ENCODE assay signal across 8 cellular contexts in genomic region chr11:69442807-69443137, GRCh38. TPM values are rescaled to one million over a fixed set of nuclear protein-coding genes. Genes with fewer than 3 reads are reported as not detected.
A peak's percentile ranks its signal among the peaks of the same experiment; 100 is the strongest.
DNase-seq lines count a peak whose midpoint lies in the region; ATAC-seq and TF ChIP-seq lines count a peak whose summit lies in the region.

No MANE protein-coding gene starts in this region.

- intact Hi-C loops in Caco-2 (cut with micrococcal nuclease; ENCODE audit: unreplicated experiment) (loop anchor here (1.0 to 5.0 kb wide), 2 partner anchors 7 to 215 kb away; no protein-coding TSS in a partner anchor), psoas muscle (cut with DNase I) (loop anchor here in 1 of 2 donors (5.0 to 10.0 kb wide), 2 partner anchors 145 to 338 kb away; no protein-coding TSS in a partner anchor)
- intact Hi-C loops in activated CD4-positive, alpha-beta T cell treated with anti-CD3 and anti-CD28 coated beads, Interleukin-2, amount 10 ng/mL, durations not matched to agents 24 days and 14 days (cut with micrococcal nuclease): loop anchor here (2.0 to 10.0 kb wide), 5 partner anchors 102 to 320 kb away; partner anchors contain the start of gene CCND1

- H3K36me3 ChIP-seq in Caco-2 (ENCODE audit: control insufficient read depth, insufficient read depth, low read length): no peaks in the 10 kb centered on the region
- no peaks in the 10 kb centered on the region for H3K36me3 ChIP-seq in RWPE2 (ENCODE audit: low read depth)
- no peaks in the 10 kb centered on the region for H3K36me3 ChIP-seq in psoas muscle (ENCODE audit: insufficient read depth in 1 of 2, low read depth in 1 of 2)

- CTCF ChIA-PET in Caco-2 (lab: Charles Lee): interaction anchor here (0.7 to 1.5 kb wide), 8 partner anchors 17 to 328 kb away, joined by 3 to 9 read pairs (median 6); no protein-coding TSS in a partner anchor

- no peaks in the 10 kb centered on the region for H3K27me3 Mint-ChIP-seq in Caco-2 (ENCODE audit: insufficient read depth, unreplicated experiment)
- H3K27me3 Mint-ChIP-seq in activated CD4-positive, alpha-beta T cell treated with anti-CD3 and anti-CD28 coated beads, Interleukin-2, amount 10 ng/mL, durations not matched to agents 24 days and 14 days: peaks cover 8% of the 10 kb centered on the region

- no TSS peak for BruUV-seq in Caco-2 (replicated peaks; lab: Mats Ljungman, UMichigan)

- POLR2A ChIA-PET in Caco-2 (lab: Charles Lee): interaction anchor here (0.6 to 2.7 kb wide), 13 partner anchors 23 to 320 kb away, joined by 3 to 17 read pairs (median 4); a partner anchor contains a TSS

- H3K4me3 ChIP-seq in Caco-2 (ENCODE audit: low read depth, low read length) (peak overlapping the region; percentile 23), RWPE2 (ENCODE audit: severe bottlenecking) (no peak overlapping the region), foreskin fibroblast (ENCODE audit: low read depth in 1 of 2, low read length in 2 of 2) (peak overlapping the region in 1 of 2 donors; percentile 59), psoas muscle (peak overlapping the region; percentile 48)

- H3K9me3 ChIP-seq in Caco-2: no peaks in the 10 kb centered on the region
- H3K9me3 ChIP-seq in RWPE2 (ENCODE audit: severe bottlenecking): no peaks in the 10 kb centered on the region
- no peaks in the 10 kb centered on the region for H3K9me3 ChIP-seq in psoas muscle

- peaks cover 54% of the 10 kb centered on the region for H3K4me1 ChIP-seq in Caco-2
- peaks cover 35% of the 10 kb centered on the region for H3K4me1 ChIP-seq in RWPE2 (ENCODE audit: insufficient read depth, poor library complexity, severe bottlenecking)
- H3K4me1 ChIP-seq in psoas muscle: peaks cover 24% of the 10 kb centered on the region

- H3K4me1 Mint-ChIP-seq in Caco-2 (ENCODE audit: low read depth, unreplicated experiment): peaks cover 56% of the 10 kb centered on the region
- H3K4me1 Mint-ChIP-seq in activated CD4-positive, alpha-beta T cell treated with anti-CD3 and anti-CD28 coated beads, Interleukin-2, amount 10 ng/mL, durations not matched to agents 24 days and 14 days: peaks cover 11% of the 10 kb centered on the region

- WGBS in psoas muscle, 3 donors: 13 to 20% (median 15%) methylated on average over 10 of the region's 10 CpGs

- H3K27ac ChIP-seq in RWPE2 (ENCODE audit: poor library complexity, severe bottlenecking): peak overlapping the region; percentile 72
- peak overlapping the region; percentile 75 for H3K27ac ChIP-seq in psoas muscle

- no peaks in the 10 kb centered on the region for H3K9me3 Mint-ChIP-seq in Caco-2 (ENCODE audit: unreplicated experiment)
- H3K9me3 Mint-ChIP-seq in activated CD4-positive, alpha-beta T cell treated with anti-CD3 and anti-CD28 coated beads, Interleukin-2, amount 10 ng/mL, durations not matched to agents 24 days and 14 days: no peaks in the 10 kb centered on the region

- TF ChIP-seq CTCF in Caco-2 (IDR thresholded peaks at IDR 0.05; ENCODE audit: insufficient read depth in 1 of 2, low read depth in 1 of 2, low read length in 1 of 2, severe bottlenecking in 1 of 2, unreplicated experiment in 1 of 2): no peak
- TF ChIP-seq CTCF in RWPE2 (IDR thresholded peaks at IDR 0.05; ENCODE audit: poor library complexity, severe bottlenecking): no peak
- TF ChIP-seq CTCF in foreskin fibroblast (IDR thresholded peaks at IDR 0.05; ENCODE audit: low read depth, low read length): no peak
- no peak for TF ChIP-seq CTCF in psoas muscle (IDR thresholded peaks at IDR 0.05)

- DNase-seq in Caco-2: peak; percentile 83 to 92
- DNase-seq in RWPE2 (ENCODE audit: low spot score): no peak
- DNase-seq in foreskin fibroblast: peak; percentile 79 to 85
- no peak for DNase-seq in psoas muscle
- DNase-seq in activated CD4-positive, alpha-beta T cell treated with anti-CD3 and anti-CD28 coated beads for 1 hour: no peak
- DNase-seq in middle frontal gyrus (ENCODE audit: extremely low spot score, low spot score): no peak
- DNase-seq in activated CD4-positive, alpha-beta T cell treated with anti-CD3 and anti-CD28 coated beads, Interleukin-2, amount 10 ng/mL, durations not matched to agents 24 days and 14 days: no peak

- H3K4me3 Mint-ChIP-seq in Caco-2 (ENCODE audit: unreplicated experiment): peak overlapping the region; percentile 57
- no peak overlapping the region for H3K4me3 Mint-ChIP-seq in activated CD4-positive, alpha-beta T cell treated with anti-CD3 and anti-CD28 coated beads, Interleukin-2, amount 10 ng/mL, durations not matched to agents 24 days and 14 days

- peaks cover 27% of the 10 kb centered on the region for H3K36me3 Mint-ChIP-seq in Caco-2 (ENCODE audit: insufficient read depth, unreplicated experiment)
- no peaks in the 10 kb centered on the region for H3K36me3 Mint-ChIP-seq in activated CD4-positive, alpha-beta T cell treated with anti-CD3 and anti-CD28 coated beads, Interleukin-2, amount 10 ng/mL, durations not matched to agents 24 days and 14 days (ENCODE audit: low read depth)

- H3K27me3 ChIP-seq in Caco-2 (replicated peaks; ENCODE audit: control insufficient read depth, insufficient read depth, low read length) (no peaks in the 10 kb centered on the region), RWPE2 (ENCODE audit: insufficient read depth, poor library complexity, severe bottlenecking) (no peaks in the 10 kb centered on the region), psoas muscle (ENCODE audit: insufficient read depth in 3 of 3, low read length in 2 of 3) (peaks cover 0 to 3% (median 2%) of the 10 kb centered on the region in 3 donors)

- H3K27ac Mint-ChIP-seq in Caco-2 (ENCODE audit: unreplicated experiment): peak overlapping the region; percentile 88
- H3K27ac Mint-ChIP-seq in activated CD4-positive, alpha-beta T cell treated with anti-CD3 and anti-CD28 coated beads, Interleukin-2, amount 10 ng/mL, durations not matched to agents 24 days and 14 days: no peak overlapping the region

- ATAC-seq in RWPE2 (ENCODE audit: low read depth): 0 out of 3 replicates have a peak, but pooled peaks have one; percentile 6
- peak in 2 of 4 donors; percentile 3 to 10 for ATAC-seq in psoas muscle
- no peak for ATAC-seq in GM21526 (IDR thresholded peaks at IDR 0.05; ENCODE audit: low FRiP score, unreplicated experiment)

RNA-seq across cellular contexts. Expression of gene LINC01488, which starts 38.7 kb away (rescaled TPM):
- 0.12 TPM in 1 of 2 replicates, not detected in the other for total RNA-seq in Caco-2 (2022)
- total RNA-seq in psoas muscle: not detected
- polyA plus RNA-seq in psoas muscle: under 1 TPM in 1 of 3 donors, not detected in 2; 0.03 TPM
- not detected in 2 replicates for total RNA-seq in activated CD4-positive, alpha-beta T cell treated with anti-CD3 and anti-CD28 coated beads, Interleukin-2, amount 10 ng/mL, durations not matched to agents 24 days and 14 days

Comparison
In these comparisons a context has a peak if more than half of its experiments do, and no peak if none do; other contexts are left out.
1. DNase-seq: peak in Caco-2 (2 of 2) and foreskin fibroblast (2 of 2); none in RWPE2 (single experiment), psoas muscle (0 of 2), activated CD4-positive, alpha-beta T cell treated with anti-CD3 and anti-CD28 coated beads for 1 hour (single experiment), middle frontal gyrus (single experiment) and activated CD4-positive, alpha-beta T cell treated with anti-CD3 and anti-CD28 coated beads, Interleukin-2, amount 10 ng/mL, durations not matched to agents 24 days and 14 days (single experiment).